Comparison of ENCODE assay signal across 17 cellular contexts in genomic region chr6:167208819-167209576, GRCh38. TPM values are rescaled to one million over a fixed set of nuclear protein-coding genes. Genes with fewer than 3 reads are reported as not detected.
DNase-seq lines count a peak whose midpoint lies in the region; ATAC-seq, FAIRE-seq and TF ChIP-seq lines count a peak whose summit lies in the region.
"Had no signal": no experiment of that assay in that cellular context is flagged by ENCODE, and none has a peak within 500 bp of the region (broad histone marks: within the 10 kb centered on the region; RNA-seq: fewer than 3 reads in every experiment).

No MANE protein-coding gene starts in this region.

- no peak for TF ChIP-seq RAD21 in HepG2 (CRISPR knock-in tag; IDR thresholded peaks at IDR 0.05)
- peak; percentile 34 to 35; a peak in 3 of 4 replicates for TF ChIP-seq RAD21 in H1 (IDR thresholded peaks at IDR 0.05 in 1 of 2, conservative IDR thresholded peaks at IDR 0.05 in 1 of 2; ENCODE audit: low read depth in 2 of 2, low read length in 2 of 2)

- no peak overlapping the region for H3K4ac ChIP-seq in H1 (replicated peaks; ENCODE audit: insufficient read length, low read depth, low read length)

- peak overlapping the region; percentile 86; the same call in 1 of the 2 replicates for H2BK20ac ChIP-seq in H1 (ENCODE audit: low read length)

- H2AFZ ChIP-seq in HepG2 (ENCODE audit: low read length) = no peak overlapping the region
- peak overlapping the region; percentile 17; the same call in 1 of the 2 replicates for H2AFZ ChIP-seq in H1 (ENCODE audit: low read length)
- H2AFZ ChIP-seq in osteoblast (ENCODE audit: low read length) = no peak overlapping the region

- 93% methylated on average over 21 of the region's 21 CpGs for WGBS in HepG2 (ENCODE audit: low lambda C conversion rate)
- WGBS in right lobe of liver (ENCODE audit: insufficient coverage, low coverage, low lambda C conversion rate, missing lambda C conversion rate) = 88% methylated on average over 9 of the region's 21 CpGs
- 77% methylated on average over 20 of the region's 21 CpGs; no CpG with 5 or more reads in 1 of the 2 experiments for WGBS in H1 (ENCODE audit: extremely low coverage in 1 of 2, insufficient coverage in 1 of 2, insufficient read length in 1 of 2, insufficient replicate concordance in 2 of 2, low coverage in 1 of 2, low lambda C conversion rate in 2 of 2, missing lambda C conversion rate in 1 of 2), 2 experiments

- FAIRE-seq in HepG2 (lab: Jason Lieb, UNC) = no peak
- no peak for FAIRE-seq in H1 (lab: Jason Lieb, UNC)

- no peak for ATAC-seq in HepG2
- no peak for ATAC-seq in right lobe of liver
- no peak for ATAC-seq in GM18511 (IDR thresholded peaks at IDR 0.05; ENCODE audit: unreplicated experiment)
- ATAC-seq: HCT116 had no signal

- no peak overlapping the region for H4K5ac ChIP-seq in H1 (ENCODE audit: insufficient read length, low read depth, low read length)

- no peaks in the 10 kb centered on the region for H3K36me3 Mint-ChIP-seq in endothelial cell (ENCODE audit: low read depth, unreplicated experiment)
- H3K36me3 Mint-ChIP-seq: CD4-positive, CD25-positive, alpha-beta regulatory T cell had no signal

- H3K4me2 ChIP-seq in HepG2 (ENCODE audit: low read depth, low read length) (no peak overlapping the region), H1 (ENCODE audit: insufficient read depth in 1 of 2, low read depth in 2 of 2, low read length in 2 of 2) (no peak overlapping the region), osteoblast (ENCODE audit: insufficient read depth, low read length) (no peak overlapping the region)
- H3K4me2 ChIP-seq: KMS-11 had no signal

- H3K4me3 ChIP-seq in HepG2 (replicated peaks in 1 of 3; ENCODE audit: insufficient read depth in 1 of 3, low read depth in 2 of 3, low read length in 3 of 3) = no peak overlapping the region
- no peak overlapping the region for H3K4me3 ChIP-seq in right lobe of liver
- H3K4me3 ChIP-seq in H1 (ENCODE audit: extremely low read depth in 1 of 4, insufficient read depth in 2 of 4, low read depth in 3 of 4, low read length in 4 of 4) = no peak overlapping the region
- H3K4me3 ChIP-seq in osteoblast (ENCODE audit: insufficient read depth, low read length) = no peak overlapping the region
- H3K4me3 ChIP-seq: BLaER1 treated with 17β-estradiol and CSF1 and Interleukin-3, amounts not matched to agents 10 nM and 100 nM had no signal

- in situ Hi-C loops in HepG2 (cut with HindIII; ENCODE audit: extremely low pct_ligation_motif_present, low pct_unique_long_range_greater_than_20kb) = no loop called here

- H2BK120ac ChIP-seq in H1 (replicated peaks; ENCODE audit: low read depth, low read length) = no peak overlapping the region

- H3K4me3 Mint-ChIP-seq in endothelial cell (ENCODE audit: unreplicated experiment) = no peak overlapping the region
- H3K4me3 Mint-ChIP-seq: CD4-positive, CD25-positive, alpha-beta regulatory T cell had no signal

- TF ChIP-seq POLR2A in HepG2 (IDR thresholded peaks at IDR 0.05; ENCODE audit: insufficient read depth in 1 of 2, low read depth in 2 of 2, low read length in 2 of 2) = no peak
- TF ChIP-seq POLR2A in right lobe of liver (IDR thresholded peaks at IDR 0.05) = no peak
- no peak for TF ChIP-seq POLR2A in H1 (IDR thresholded peaks at IDR 0.05; ENCODE audit: control extremely low read depth in 1 of 2, low read depth in 2 of 2, low read length in 2 of 2)

- H3K36me3 ChIP-seq in HepG2 (replicated peaks in 1 of 2; ENCODE audit: control insufficient read depth in 1 of 2, insufficient read depth in 2 of 2, low read length in 2 of 2) = no peaks in the 10 kb centered on the region
- no peaks in the 10 kb centered on the region for H3K36me3 ChIP-seq in right lobe of liver
- H3K36me3 ChIP-seq in H1 (ENCODE audit: control insufficient read depth in 2 of 4, insufficient read depth in 4 of 4, low read length in 3 of 4) = no peaks in the 10 kb centered on the region
- no peaks in the 10 kb centered on the region for H3K36me3 ChIP-seq in osteoblast (ENCODE audit: insufficient read depth, low read length)
- H3K36me3 ChIP-seq: BLaER1 treated with 17β-estradiol and CSF1 and Interleukin-3, amounts not matched to agents 10 nM and 100 nM had no signal

- no TSS peak for BruUV-seq in HepG2 (replicated peaks; lab: Mats Ljungman, UMichigan)

- no peaks in the 10 kb centered on the region for H3K9me3 Mint-ChIP-seq in endothelial cell (ENCODE audit: unreplicated experiment)
- H3K9me3 Mint-ChIP-seq: CD4-positive, CD25-positive, alpha-beta regulatory T cell had no signal

- no peak overlapping the region for H3K27ac ChIP-seq in HepG2 (ENCODE audit: extremely low read length, insufficient read depth, low read length)
- H3K27ac ChIP-seq in right lobe of liver = no peak overlapping the region
- H3K27ac ChIP-seq in H1 (ENCODE audit: low read depth, low read length) = no peak overlapping the region
- H3K27ac ChIP-seq in osteoblast (ENCODE audit: low read depth, low read length) = no peak overlapping the region
- H3K27ac ChIP-seq: BLaER1 treated with 17β-estradiol and CSF1 and Interleukin-3, amounts not matched to agents 10 nM and 100 nM; KMS-11 had no signal

- H3K23me2 ChIP-seq in H1 (ENCODE audit: low read depth, low read length) = no peaks in the 10 kb centered on the region

- H4K20me1 ChIP-seq in HepG2 (ENCODE audit: insufficient read depth, low read length) (no peaks in the 10 kb centered on the region), H1 (replicated peaks in 1 of 2; ENCODE audit: control insufficient read depth in 1 of 2, insufficient read depth in 2 of 2, low read length in 2 of 2) (no peaks in the 10 kb centered on the region), osteoblast (ENCODE audit: insufficient read depth, low read length) (no peaks in the 10 kb centered on the region)
- H4K20me1 ChIP-seq: BLaER1 treated with 17β-estradiol and CSF1 and Interleukin-3, amounts not matched to agents 10 nM and 100 nM had no signal

- TF ChIP-seq CTCF in HepG2 (CRISPR knock-in tag; IDR thresholded peaks at IDR 0.05) (no peak), right lobe of liver (IDR thresholded peaks at IDR 0.05) (no peak), H1 (IDR thresholded peaks at IDR 0.05; ENCODE audit: control extremely low read depth in 1 of 3, insufficient read depth in 1 of 3, low read depth in 1 of 3, low read length in 3 of 3) (peak in 2 of 3 experiments; percentile 35 to 43; a peak in 2 of 4 replicates), osteoblast (IDR thresholded peaks at IDR 0.05; ENCODE audit: extremely low read depth, low read depth, low read length) (no peak), endothelial cell (IDR thresholded peaks at IDR 0.05; ENCODE audit: unreplicated experiment) (no peak)

- H4K91ac ChIP-seq in H1 (replicated peaks; ENCODE audit: insufficient read length, low read length) = peak overlapping the region; percentile 10

- no peak overlapping the region for H3K14ac ChIP-seq in H1 (ENCODE audit: insufficient read length)

- H3K9ac ChIP-seq in HepG2 (ENCODE audit: insufficient read depth, low read depth, low read length) (0 out of 2 replicates have a peak overlapping the region, but pooled peaks have one; percentile 2), H1 (replicated peaks in 1 of 4; ENCODE audit: extremely low read depth in 1 of 4, low read depth in 3 of 4, low read length in 3 of 4) (no peak overlapping the region)
- H3K9ac ChIP-seq: BLaER1 treated with 17β-estradiol and CSF1 and Interleukin-3, amounts not matched to agents 10 nM and 100 nM; KMS-11 had no signal

- H3K27me3 ChIP-seq in HepG2 (ENCODE audit: control insufficient read depth in 1 of 2, insufficient read depth in 2 of 2, low read length in 2 of 2) = no peaks in the 10 kb centered on the region
- no peaks in the 10 kb centered on the region for H3K27me3 ChIP-seq in right lobe of liver
- H3K27me3 ChIP-seq in H1 (replicated peaks in 1 of 4; ENCODE audit: control insufficient read depth in 3 of 4, extremely low read depth in 1 of 4, insufficient read depth in 3 of 4, low read length in 3 of 4) = no peaks in the 10 kb centered on the region; a peak in 1 of 7 replicates
- H3K27me3 ChIP-seq in osteoblast (ENCODE audit: insufficient read depth, low read length) = no peaks in the 10 kb centered on the region

- H3K79me2 ChIP-seq in HepG2 (ENCODE audit: insufficient read depth, low read length) (no peaks in the 10 kb centered on the region), H1 (ENCODE audit: control insufficient read depth in 1 of 2, insufficient read depth in 2 of 2, low read length in 2 of 2) (no peaks in the 10 kb centered on the region), osteoblast (ENCODE audit: insufficient read depth, low read length) (no peaks in the 10 kb centered on the region)

- H2AK5ac ChIP-seq in H1 (ENCODE audit: low read depth, low read length) = no peak overlapping the region

- POLR2A ChIA-PET in HepG2 (lab: Yijun Ruan, JAX) (no interaction called here), H1 (lab: Charles Lee; ENCODE audit: partially characterized antibody) (interaction anchor here (0.6 kb wide), 1 partner anchor 34 kb away, joined by 3 read pairs; no protein-coding TSS in a partner anchor)

- peaks cover 32% of the 10 kb centered on the region for H3K4me1 Mint-ChIP-seq in endothelial cell (ENCODE audit: unreplicated experiment)

- H3K79me1 ChIP-seq in H1 (ENCODE audit: low read depth, low read length) = no peaks in the 10 kb centered on the region

- intact Hi-C loops in HepG2 (cut with micrococcal nuclease; ENCODE audit: unreplicated experiment) = no loop called here
- intact Hi-C loops in right lobe of liver (cut with DNase I) = no loop called here

- no peak overlapping the region for H3K56ac ChIP-seq in H1 (replicated peaks; ENCODE audit: insufficient read length, low read depth, low read length)

- TF ChIP-seq EP300 in HepG2 (IDR thresholded peaks at IDR 0.05; ENCODE audit: low read depth in 2 of 2, low read length in 2 of 2) = no peak
- TF ChIP-seq EP300 in HepG2 (CRISPR knock-in tag; IDR thresholded peaks at IDR 0.05; ENCODE audit: borderline replicate concordance) = no peak
- TF ChIP-seq EP300 in H1 (IDR thresholded peaks at IDR 0.05; ENCODE audit: borderline replicate concordance in 1 of 2, low read depth in 2 of 2, low read length in 2 of 2) = no peak

- peak overlapping the region; percentile 38 for H3K18ac ChIP-seq in H1 (ENCODE audit: extremely low read depth, low read length)

- no peak overlapping the region for H3K27ac Mint-ChIP-seq in endothelial cell (ENCODE audit: unreplicated experiment)
- H3K27ac Mint-ChIP-seq: CD4-positive, CD25-positive, alpha-beta regulatory T cell had no signal

- no peaks in the 10 kb centered on the region for H3K9me3 ChIP-seq in HepG2 (ENCODE audit: low read length)
- no peaks in the 10 kb centered on the region for H3K9me3 ChIP-seq in right lobe of liver
- H3K9me3 ChIP-seq in H1 (ENCODE audit: insufficient read depth in 2 of 2, low read depth in 1 of 2, low read length in 1 of 2) = no peaks in the 10 kb centered on the region
- no peaks in the 10 kb centered on the region for H3K9me3 ChIP-seq in osteoblast (ENCODE audit: low read depth, low read length)
- H3K9me3 ChIP-seq: BLaER1 treated with 17β-estradiol and CSF1 and Interleukin-3, amounts not matched to agents 10 nM and 100 nM had no signal

- no peak for DNase-seq in HepG2 (ENCODE audit: low spot score)
- DNase-seq in right lobe of liver = no peak
- DNase-seq in H1 (ENCODE audit: low read depth in 1 of 2, low spot score in 2 of 2) = peak in 1 of 2 experiments; percentile 40
- DNase-seq in osteoblast (ENCODE audit: insufficient read length, low spot score, missing footprints) = peak; percentile 65
- DNase-seq in endothelial cell (ENCODE audit: low spot score) = no peak
- no peak for DNase-seq in NCI-H1105 treated with DMSO at 0.1 percent for 48 hours (lab: John Stamatoyannopoulos, UW)
- DNase-seq: ACHN; CD4-positive, CD25-positive, alpha-beta regulatory T cell; DMS53; GF-D8; GOT3 had no signal

- no peak overlapping the region; the same call in 1 of the 2 replicates for H4K8ac ChIP-seq in H1 (ENCODE audit: extremely low read depth, insufficient read depth, low read length)

- no peak overlapping the region for H2BK5ac ChIP-seq in H1 (ENCODE audit: low read depth, low read length)

- peak overlapping the region; percentile 75; the same call in 1 of the 2 replicates for H2BK12ac ChIP-seq in H1 (ENCODE audit: low read depth, low read length)

- CTCF ChIA-PET in HepG2 (lab: Yijun Ruan, JAX; ENCODE audit: low intra/inter-chr PET ratio, low total read pairs) (no interaction called here), H1 (lab: Charles Lee; ENCODE audit: partially characterized antibody) (interaction anchor here (0.7 to 1.4 kb wide), 5 partner anchors 12 to 360 kb away, joined by 3 to 8 read pairs (median 3); no protein-coding TSS in a partner anchor)

- H3K23ac ChIP-seq in H1 (ENCODE audit: insufficient read length) = no peak overlapping the region

- peaks cover 4% of the 10 kb centered on the region for H3K27me3 Mint-ChIP-seq in endothelial cell (ENCODE audit: unreplicated experiment)

- peaks cover 77% of the 10 kb centered on the region for H3K4me1 ChIP-seq in HepG2 (ENCODE audit: insufficient read depth, low read length)
- no peaks in the 10 kb centered on the region for H3K4me1 ChIP-seq in right lobe of liver
- peaks cover 0 to 2% (median 1%) of the 10 kb centered on the region in 4 experiments; a peak in 4 of 7 replicates for H3K4me1 ChIP-seq in H1 (replicated peaks in 1 of 4; ENCODE audit: control insufficient read depth in 3 of 4, insufficient read depth in 4 of 4, low read length in 3 of 4)
- no peaks in the 10 kb centered on the region for H3K4me1 ChIP-seq in osteoblast (ENCODE audit: insufficient read depth, low read length)

- H2BK15ac ChIP-seq in H1 (ENCODE audit: low read length) = no peak overlapping the region

RNA-seq across cellular contexts. Expression of gene GPR31, which starts 51.2 kb away (rescaled TPM):
- total RNA-seq in HepG2 (2016; rRNA removed; fragmentation: Illumina TruSeq; extraction: Trizol) = not detected in 2 replicates
- not detected in 2 replicates for total RNA-seq in HepG2 (2016; cell fraction: cytosol; rRNA removed; fragmentation: Illumina TruSeq; extraction: Trizol; ENCODE audit: low read depth)
- total RNA-seq in HepG2 (2016; cell fraction: insoluble cytoplasmic fraction; rRNA removed; fragmentation: Illumina TruSeq; extraction: Trizol) = not detected in 2 replicates
- not detected in 2 replicates for total RNA-seq in HepG2 (2016; cell fraction: membrane; rRNA removed; fragmentation: Illumina TruSeq; extraction: Trizol)
- total RNA-seq in HepG2 (2016; cell fraction: nucleus; rRNA removed; fragmentation: Illumina TruSeq; extraction: Trizol) = not detected in 2 replicates
- polyA plus RNA-seq in HepG2 (2011; rRNA removed) = not detected in 2 replicates
- polyA plus RNA-seq in HepG2 (2011; cell fraction: cytosol; rRNA removed) = not detected in 2 replicates
- not detected in 2 replicates for polyA plus RNA-seq in HepG2 (2011; cell fraction: nucleus; rRNA removed)
- not detected in 2 replicates for polyA plus RNA-seq in HepG2 (2012)
- polyA plus RNA-seq in HepG2 (2016; cell fraction: cytosol; fragmentation: Illumina TruSeq; extraction: Trizol; ENCODE audit: low read depth) = not detected in 2 replicates
- not detected in 2 replicates for polyA plus RNA-seq in HepG2 (2016; cell fraction: insoluble cytoplasmic fraction; fragmentation: Illumina TruSeq; extraction: Trizol; ENCODE audit: low read depth)
- not detected in 2 replicates for polyA plus RNA-seq in HepG2 (2016; cell fraction: membrane; fragmentation: Illumina TruSeq; extraction: Trizol; ENCODE audit: low read depth)
- polyA plus RNA-seq in HepG2 (2016; cell fraction: nucleus; fragmentation: Illumina TruSeq; extraction: Trizol; ENCODE audit: insufficient read depth, low read depth) = not detected in 2 replicates
- polyA minus RNA-seq in HepG2 (2011; rRNA and poly(A)+ RNA removed; ENCODE audit: low replicate concordance) = not detected in 2 replicates
- not detected in 2 replicates for polyA minus RNA-seq in HepG2 (2011; cell fraction: cytosol; rRNA and poly(A)+ RNA removed)
- not detected in 2 replicates for polyA minus RNA-seq in HepG2 (2011; cell fraction: nucleus; rRNA and poly(A)+ RNA removed)
- total RNA-seq in right lobe of liver = not detected
- total RNA-seq in H1 (2021; fragmentation: NEBNext Ultra II Directional; extraction: Animal tissue kit (Norgen Biotek cat#: 25700)) = not detected in 2 replicates
- not detected in 2 replicates for polyA plus RNA-seq in H1 (2011; rRNA removed)
- polyA plus RNA-seq in H1 (2011; cell fraction: cytosol; rRNA removed) = not detected
- polyA plus RNA-seq in H1 (2011; cell fraction: nucleus; rRNA removed) = not detected
- polyA plus RNA-seq in H1 (2012, experiment 1 of 2) = not detected in 4 replicates
- not detected for polyA plus RNA-seq in H1 (2012, experiment 2 of 2)
- polyA plus RNA-seq in H1 (2013, experiment 1 of 2) = not detected
- polyA plus RNA-seq in H1 (2013, experiment 2 of 2) = not detected
- polyA minus RNA-seq in H1 (2011; rRNA and poly(A)+ RNA removed) = not detected in 2 replicates
- polyA minus RNA-seq in H1 (2011; cell fraction: cytosol; rRNA and poly(A)+ RNA removed) = not detected
- polyA minus RNA-seq in H1 (2011; cell fraction: nucleus; rRNA and poly(A)+ RNA removed) = not detected
- total RNA-seq in osteoblast = not detected in 2 replicates
- total RNA-seq in endothelial cell (ENCODE audit: unreplicated experiment) = not detected
- total RNA-seq: A172; CD4-positive, CD25-positive, alpha-beta regulatory T cell; HT-29 had no signal
- polyA plus RNA-seq: CD4-positive, CD25-positive, alpha-beta regulatory T cell had no signal

Comparison
In these comparisons a context has a peak if more than half of its experiments do, and no peak if none do; other contexts are left out.
1. CTCF ChIP-seq: peak in H1 (2 of 3); none in HepG2 (single experiment), right lobe of liver (0 of 4), osteoblast (single experiment) and endothelial cell (single experiment).
2. Of the 41 proteins assayed by ChIP-seq in both HepG2 and H1: peak only in HepG2: MAFK; only in H1: CTCF and RAD21; in both: none; in neither: 38.